Comparison of ENCODE assay signal across 15 cellular contexts in genomic region chr19:3691726-3692125, GRCh38. TPM values are rescaled to one million over a fixed set of nuclear protein-coding genes. Genes with fewer than 3 reads are reported as not detected.
DNase-seq lines count a peak whose midpoint lies in the region; ATAC-seq and TF ChIP-seq lines count a peak whose summit lies in the region.
"Had no signal": no experiment of that assay in that cellular context is flagged by ENCODE, and none has a peak within 500 bp of the region (broad histone marks: within the 10 kb centered on the region; RNA-seq: fewer than 3 reads in every experiment).

No MANE protein-coding gene starts in this region.

- intact Hi-C loops in Right ventricle myocardium superior (cut with DNase I) = no loop called here
- intact Hi-C loops in left cardiac atrium (cut with DNase I) = no loop called here
- intact Hi-C loops in tibial artery (cut with DNase I; ENCODE audit: low total_unique reads) = no loop called here

- H3K36me3 ChIP-seq in gastroesophageal sphincter = peaks cover 0 to 28% of the 10 kb centered on the region in 2 donors
- peaks cover 6 to 25% (median 12%) of the 10 kb centered on the region in 3 donors for H3K36me3 ChIP-seq in tibial artery

- no peak for TF ChIP-seq POLR2A in gastroesophageal sphincter (IDR thresholded peaks at IDR 0.05)

- POLR2A ChIA-PET in WTC11 (lab: Charles Lee) = no interaction called here

- TF ChIP-seq CTCF in WTC11 (IDR thresholded peaks at IDR 0.05) = no peak
- no peak for TF ChIP-seq CTCF in gastroesophageal sphincter (IDR thresholded peaks at IDR 0.05)
- TF ChIP-seq CTCF in tibial artery (IDR thresholded peaks at IDR 0.05) = no peak

- H3K4me1 Mint-ChIP-seq in WTC11 = peaks cover 10% of the 10 kb centered on the region

- peak overlapping the region; percentile 83; the same call in 1 of the 2 replicates for H3K27ac Mint-ChIP-seq in WTC11
- H3K27ac Mint-ChIP-seq: GM23338 had no signal

- H3K27me3 Mint-ChIP-seq in WTC11 (ENCODE audit: low read depth) = no peaks in the 10 kb centered on the region
- H3K27me3 Mint-ChIP-seq: CD8-positive, alpha-beta memory T cell had no signal

- H3K4me1 ChIP-seq in gastroesophageal sphincter = peaks cover 0 to 74% (median 37%) of the 10 kb centered on the region in 3 donors
- peaks cover 0 to 60% (median 44%) of the 10 kb centered on the region in 4 donors for H3K4me1 ChIP-seq in tibial artery
- H3K4me1 ChIP-seq: A549 had no signal

- H3K9me3 ChIP-seq in gastroesophageal sphincter = no peaks in the 10 kb centered on the region
- H3K9me3 ChIP-seq in tibial artery = no peaks in the 10 kb centered on the region
- H3K9me3 ChIP-seq: A549 had no signal

- DNase-seq in Right ventricle myocardium superior (peak; percentile 24), left cardiac atrium (no peak), WTC11 (ENCODE audit: low spot score) (no peak), tibial artery (no peak), iPS-NIHi7 (ENCODE audit: extremely low spot score) (no peak), NCI-H128 (lab: John Stamatoyannopoulos, UW; ENCODE audit: unreplicated experiment) (no peak)
- DNase-seq: NCI-H1092, NCI-H1694 treated with DMSO at 0.1 percent for 48 hours, PC-9 had no signal

- WGBS in gastroesophageal sphincter (ENCODE audit: low coverage in 1 of 2), 2 donors = 96% methylated on average over 7 of the region's 18 CpGs; no CpG with 5 or more reads in 1 of the 2 donors

- H3K4me3 Mint-ChIP-seq in WTC11 = no peak overlapping the region
- H3K4me3 Mint-ChIP-seq: GM23338 had no signal

- no peaks in the 10 kb centered on the region for H3K9me3 Mint-ChIP-seq in WTC11
- H3K9me3 Mint-ChIP-seq: CD8-positive, alpha-beta memory T cell; GM23338 had no signal

- peak overlapping the region in 3 of 4 donors; percentile 87 to 98 (median 95) for H3K27ac ChIP-seq in gastroesophageal sphincter
- H3K27ac ChIP-seq in tibial artery = peak overlapping the region; percentile 73 to 87
- H3K27ac ChIP-seq: A549, KMS-11, PC-9 had no signal

- TF ChIP-seq EP300 in gastroesophageal sphincter (IDR thresholded peaks at IDR 0.05) = no peak

- H3K27me3 ChIP-seq in gastroesophageal sphincter (no peaks in the 10 kb centered on the region), tibial artery (no peaks in the 10 kb centered on the region)

- ATAC-seq in Right ventricle myocardium superior (ENCODE audit: poor library complexity) = no peak
- no peak for ATAC-seq in left cardiac atrium
- ATAC-seq in WTC11 = no peak
- ATAC-seq in gastroesophageal sphincter = no peak

- H3K4me3 ChIP-seq in gastroesophageal sphincter (no peak overlapping the region), tibial artery (no peak overlapping the region)
- H3K4me3 ChIP-seq: A549, GM23338, PC-9 had no signal

- H3K36me3 Mint-ChIP-seq in WTC11 = peaks cover 5% of the 10 kb centered on the region; the same call in 1 of the 2 replicates

- CTCF ChIA-PET in WTC11 (lab: Charles Lee) = interaction anchor here (0.7 to 6.6 kb wide), 21 partner anchors 8 to 318 kb away, joined by 3 to 45 read pairs (median 5); partner anchors contain the start of genes GIPC3, HMG20B, MRPL54 and TJP3

TF ChIP-seq in WTC11, 78 proteins besides CTCF, POLR2A, EP300 and RAD21:
- TF ChIP-seq IRF1 (CRISPR knock-in tag; IDR thresholded peaks at IDR 0.05) = no peak

RNA-seq across cellular contexts. Expression of gene PIP5K1C, which starts 8.5 kb away (rescaled TPM):
- total RNA-seq in Right ventricle myocardium superior (31.6 TPM), left cardiac atrium (10 to 100 TPM; 36.6 to 44.3 TPM), WTC11 (2021) (34.0 to 36.2 TPM (median 36.0 TPM) in 3 replicates), gastroesophageal sphincter (100 to 1,000 TPM in 1 of 4 donors, 10 to 100 TPM in 3; 50.8 to 165 (median 61.5) TPM)

RNA-seq across cellular contexts. Expression of gene TJP3, which starts 16.5 kb away (rescaled TPM):
- total RNA-seq in Right ventricle myocardium superior = not detected
- under 1 TPM in 1 of 2 donors, not detected in 1; 0.32 TPM for total RNA-seq in left cardiac atrium
- total RNA-seq in WTC11 (2021) = 36.2 to 44.0 TPM (median 39.7 TPM) in 3 replicates
- 1 to 10 TPM in 1 of 4 donors, under 1 TPM in 1, not detected in 2; 0.78 to 3.6 TPM for total RNA-seq in gastroesophageal sphincter
- total RNA-seq: Daoy had no signal
